ENCODE assay signal across 30 cellular contexts in the genomic region with DNA sequence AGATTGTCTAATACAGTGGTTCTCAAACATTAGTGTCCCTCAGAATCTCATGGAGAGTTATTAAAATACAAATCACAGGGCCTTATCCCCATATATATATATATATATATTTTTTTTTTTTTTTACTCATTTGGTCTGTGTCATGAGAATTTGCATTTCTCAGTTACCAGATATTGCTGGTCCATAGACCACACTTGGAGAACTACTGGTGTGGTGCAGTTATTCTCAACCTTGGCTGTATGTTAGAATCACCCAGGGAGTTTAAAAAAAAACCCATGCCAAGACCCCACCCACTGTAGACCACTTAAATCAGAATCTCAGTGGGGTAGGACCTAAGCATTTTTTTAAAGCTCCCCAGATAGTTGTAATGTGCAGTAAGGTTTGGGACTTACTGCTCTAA.
A peak's percentile ranks its signal among the peaks of the same experiment; 100 is the strongest.
DNase-seq lines count a peak whose midpoint lies in the region; ATAC-seq, FAIRE-seq and TF ChIP-seq lines count a peak whose summit lies in the region.
"Had no signal": no experiment of that assay in that cellular context is flagged by ENCODE, and none has a peak within 500 bp of the region (broad histone marks: within the 10 kb centered on the region; RNA-seq: fewer than 3 reads in every experiment).

No MANE protein-coding gene starts in this region.

- no peaks in the 10 kb centered on the region for H3K36me3 Mint-ChIP-seq in HFFc6 (ENCODE audit: low read depth)
- H3K36me3 Mint-ChIP-seq: activated CD4-positive, alpha-beta memory T cell treated with anti-CD3 and anti-CD28 coated beads for 36 hours; activated naive CD4-positive, alpha-beta T cell treated with anti-CD3 and anti-CD28 coated beads, Interleukin-2, amount 50 U/mL, for 24 hours; immature natural killer cell; stimulated activated memory B cell treated with anti-CD40 and anti-IgM and Interleukin-4, amounts not matched to agents 10 μg/mL and 1 μg/mL and 100 μg/mL, for 72 hours had no signal

- intact Hi-C loops in posterior vena cava (cut with DNase I): no loop called here

- TF ChIP-seq POLR2A in GM12891 (IDR thresholded peaks at IDR 0.05; ENCODE audit: low read depth, low read length): no peak

- no peak overlapping the region for H3K4me3 Mint-ChIP-seq in HFFc6
- H3K4me3 Mint-ChIP-seq: activated CD4-positive, alpha-beta memory T cell treated with anti-CD3 and anti-CD28 coated beads for 36 hours; activated naive CD4-positive, alpha-beta T cell treated with anti-CD3 and anti-CD28 coated beads, Interleukin-2, amount 50 U/mL, for 24 hours; activated T-helper 17 cell treated with anti-CD3 and anti-CD28 coated beads, Interleukin-2, amount 50 U/mL, for 72 hours; H9; immature natural killer cell; stimulated activated memory B cell treated with anti-CD40 and anti-IgM and Interleukin-4, amounts not matched to agents 10 μg/mL and 1 μg/mL and 100 μg/mL, for 72 hours had no signal

- H3K4me1 Mint-ChIP-seq in HFFc6 (ENCODE audit: low read depth): no peaks in the 10 kb centered on the region
- H3K4me1 Mint-ChIP-seq: activated naive CD4-positive, alpha-beta T cell treated with anti-CD3 and anti-CD28 coated beads, Interleukin-2, amount 50 U/mL, for 24 hours; activated T-helper 17 cell treated with anti-CD3 and anti-CD28 coated beads, Interleukin-2, amount 50 U/mL, for 72 hours; immature natural killer cell had no signal

- DNase-seq in GM12891 (ENCODE audit: insufficient read length, low spot score): no peak
- DNase-seq in GDM1 (lab: John Stamatoyannopoulos, UW): no peak
- no peak for DNase-seq in HFFc6
- DNase-seq in SKM-1 treated with dmso at 0.1 percent for 144 hours (lab: John Stamatoyannopoulos, UW; ENCODE audit: unreplicated experiment): no peak
- no peak for DNase-seq in posterior vena cava (ENCODE audit: low spot score)
- DNase-seq: 8988T; activated CD4-positive, alpha-beta memory T cell treated with anti-CD3 and anti-CD28 coated beads for 36 hours; activated CD4-positive, CD25-positive, alpha-beta regulatory T cell treated with anti-CD3 and anti-CD28 coated beads, Interleukin-2, amount 50 U/mL, for 72 hours; activated CD8-positive, alpha-beta memory T cell treated with anti-CD3 and anti-CD28 coated beads, Interleukin-2, amount 50 U/mL, for 48 hours; amygdala; H9; hypothalamus; immature natural killer cell; left colon; NCI-H1436; NCI-H2107; NCI-H446; NCI-H82; posterior cingulate gyrus; right lobe of liver; stimulated activated CD4-positive, alpha-beta T cell treated with anti-CD3 and anti-CD28 coated beads, Interleukin-12 subunit alpha, Interleukin-12 subunit beta, amount 100 ng/mL, for 4 hours; stimulated activated CD4-positive, alpha-beta T cell treated with anti-CD3 and anti-CD28 coated beads, Interleukin-4, amount 100 ng/mL, for 24 hours had no signal

- ATAC-seq in GM21390 (IDR thresholded peaks at IDR 0.05; ENCODE audit: unreplicated experiment) (peak; percentile 58), HG02870 (IDR thresholded peaks at IDR 0.05; ENCODE audit: unreplicated experiment) (peak; percentile 58), HG03460 (IDR thresholded peaks at IDR 0.05; ENCODE audit: unreplicated experiment) (peak; percentile 57)
- ATAC-seq: activated T-helper 17 cell treated with anti-CD3 and anti-CD28 coated beads, Interleukin-2, amount 50 U/mL, for 72 hours; left colon; right lobe of liver; stimulated activated memory B cell treated with anti-CD40 and anti-IgM and Interleukin-4, amounts not matched to agents 10 μg/mL and 1 μg/mL and 100 μg/mL, for 72 hours had no signal

- H3K27me3 Mint-ChIP-seq in HFFc6 (ENCODE audit: insufficient read depth): no peaks in the 10 kb centered on the region; the same call in 1 of the 2 replicates
- H3K27me3 Mint-ChIP-seq: activated CD4-positive, alpha-beta memory T cell treated with anti-CD3 and anti-CD28 coated beads for 36 hours; activated naive CD4-positive, alpha-beta T cell treated with anti-CD3 and anti-CD28 coated beads, Interleukin-2, amount 50 U/mL, for 24 hours; activated T-helper 17 cell treated with anti-CD3 and anti-CD28 coated beads, Interleukin-2, amount 50 U/mL, for 72 hours; stimulated activated memory B cell treated with anti-CD40 and anti-IgM and Interleukin-4, amounts not matched to agents 10 μg/mL and 1 μg/mL and 100 μg/mL, for 72 hours had no signal

- TF ChIP-seq CTCF in HFFc6 (IDR thresholded peaks at IDR 0.05): no peak

- H3K9me3 Mint-ChIP-seq in HFFc6: peaks cover 44% of the 10 kb centered on the region
- H3K9me3 Mint-ChIP-seq: activated CD4-positive, alpha-beta memory T cell treated with anti-CD3 and anti-CD28 coated beads for 36 hours; activated naive CD4-positive, alpha-beta T cell treated with anti-CD3 and anti-CD28 coated beads, Interleukin-2, amount 50 U/mL, for 24 hours; activated T-helper 17 cell treated with anti-CD3 and anti-CD28 coated beads, Interleukin-2, amount 50 U/mL, for 72 hours; H9; immature natural killer cell; stimulated activated memory B cell treated with anti-CD40 and anti-IgM and Interleukin-4, amounts not matched to agents 10 μg/mL and 1 μg/mL and 100 μg/mL, for 72 hours had no signal

- FAIRE-seq in GM12891 (lab: Jason Lieb, UNC): peak; percentile 52
- FAIRE-seq: GM12892, TTC549 had no signal

- no peak overlapping the region for H3K27ac Mint-ChIP-seq in HFFc6
- H3K27ac Mint-ChIP-seq: activated CD4-positive, alpha-beta memory T cell treated with anti-CD3 and anti-CD28 coated beads for 36 hours; activated naive CD4-positive, alpha-beta T cell treated with anti-CD3 and anti-CD28 coated beads, Interleukin-2, amount 50 U/mL, for 24 hours; activated T-helper 17 cell treated with anti-CD3 and anti-CD28 coated beads, Interleukin-2, amount 50 U/mL, for 72 hours; H9; immature natural killer cell; stimulated activated memory B cell treated with anti-CD40 and anti-IgM and Interleukin-4, amounts not matched to agents 10 μg/mL and 1 μg/mL and 100 μg/mL, for 72 hours had no signal

TF ChIP-seq in GM12891, 5 proteins besides CTCF, POLR2A, EP300 and RAD21:
- no peak for TF ChIP-seq SPI1 (IDR thresholded peaks at IDR 0.05; ENCODE audit: low read depth, low read length)
- TF ChIP-seq POU2F2 (IDR thresholded peaks at IDR 0.05; ENCODE audit: low read depth, low read length): 0 out of 2 replicates have a peak, but pooled peaks have one; percentile 13
TF ChIP-seq in GM12891: peak in this region for 1.
